Comparison of ENCODE assay signal across 8 cellular contexts in genomic region chr1:175023043-175023921, GRCh38. TPM values are rescaled to one million over a fixed set of nuclear protein-coding genes. Genes with fewer than 3 reads are reported as not detected.
DNase-seq lines count a peak whose midpoint lies in the region; ATAC-seq and TF ChIP-seq lines count a peak whose summit lies in the region.

Gene MRPS14 (minus strand): TSS chr1:175023425. CDS start chr1:175023408, 17 bp downstream.

- H3K4me3 Mint-ChIP-seq in activated T-helper 17 cell treated with anti-CD3 and anti-CD28 coated beads, Interleukin-2, amount 50 U/mL, for 72 hours = peak within 1 kb of the TSS; percentile 88
- H3K4me3 Mint-ChIP-seq in naive thymus-derived CD8-positive, alpha-beta T cell = peak within 1 kb of the TSS; percentile 87 to 98 (median 92)

- H3K27ac Mint-ChIP-seq in activated T-helper 17 cell treated with anti-CD3 and anti-CD28 coated beads, Interleukin-2, amount 50 U/mL, for 72 hours = peak within 1 kb of the TSS; percentile 91
- peak within 1 kb of the TSS; percentile 92 to 100 (median 96) for H3K27ac Mint-ChIP-seq in naive thymus-derived CD8-positive, alpha-beta T cell

- no peaks in the 10 kb centered on the region for H3K27me3 Mint-ChIP-seq in activated T-helper 17 cell treated with anti-CD3 and anti-CD28 coated beads, Interleukin-2, amount 50 U/mL, for 72 hours
- no peaks in the 10 kb centered on the region for H3K27me3 Mint-ChIP-seq in naive thymus-derived CD8-positive, alpha-beta T cell

- peak within 1 kb of the TSS; percentile 78 for H3K27ac ChIP-seq in RWPE1

- peaks cover 14% of the 10 kb centered on the region for H3K4me1 Mint-ChIP-seq in activated T-helper 17 cell treated with anti-CD3 and anti-CD28 coated beads, Interleukin-2, amount 50 U/mL, for 72 hours
- H3K4me1 Mint-ChIP-seq in naive thymus-derived CD8-positive, alpha-beta T cell = peaks cover 24 to 39% (median 32%) of the 10 kb centered on the region in 4 donors

- peak; percentile 93 for ATAC-seq in activated T-helper 17 cell treated with anti-CD3 and anti-CD28 coated beads, Interleukin-2, amount 50 U/mL, for 72 hours (replicated peaks)
- ATAC-seq in naive thymus-derived CD8-positive, alpha-beta T cell = peak; percentile 92 to 93

- H3K36me3 Mint-ChIP-seq in activated T-helper 17 cell treated with anti-CD3 and anti-CD28 coated beads, Interleukin-2, amount 50 U/mL, for 72 hours (ENCODE audit: low read depth) = peaks cover 38% of the 10 kb centered on the region
- peaks cover 0 to 17% (median 2%) of the 10 kb centered on the region in 3 donors for H3K36me3 Mint-ChIP-seq in naive thymus-derived CD8-positive, alpha-beta T cell

- H3K4me3 ChIP-seq in LNCaP clone FGC (ENCODE audit: low read depth, low read length) (peak within 1 kb of the TSS; percentile 80), fibroblast of mammary gland (ENCODE audit: control insufficient read depth, low read depth, low read length) (peak within 1 kb of the TSS; percentile 98)

- CTCF ChIA-PET in RWPE1 (lab: Yijun Ruan, JAX) = interaction anchor here (0.7 to 1.1 kb wide), 2 partner anchors 102 to 315 kb away, joined by 5 to 7 read pairs; no protein-coding TSS in a partner anchor

- POLR2A ChIA-PET in RWPE1 (lab: Yijun Ruan, JAX; ENCODE audit: low non-redundant PET) = interaction anchor here (0.7 to 1.2 kb wide), 3 partner anchors 23 to 1088 kb away, joined by 4 to 7 read pairs (median 6); no protein-coding TSS in a partner anchor
- POLR2A ChIA-PET in naive thymus-derived CD8-positive, alpha-beta T cell (lab: Charles Lee) = interaction anchor here (0.5 to 4.2 kb wide), 23 partner anchors 9 to 1546 kb away, joined by 3 to 180 read pairs (median 5); partner anchors contain the start of genes CACYBP, KLHL20, PRDX6 and RC3H1

- no peaks in the 10 kb centered on the region for H3K9me3 Mint-ChIP-seq in activated T-helper 17 cell treated with anti-CD3 and anti-CD28 coated beads, Interleukin-2, amount 50 U/mL, for 72 hours
- H3K9me3 Mint-ChIP-seq in naive thymus-derived CD8-positive, alpha-beta T cell = peaks cover 0 to 8% (median 0%) of the 10 kb centered on the region in 9 donors

- peak; percentile 97 for DNase-seq in EH (ENCODE audit: low read depth)
- DNase-seq in GOT3 (lab: John Stamatoyannopoulos, UW) = peak; percentile 98
- DNase-seq in LNCaP clone FGC (ENCODE audit: low read depth) = peak; percentile 90
- peak; percentile 98 for DNase-seq in RWPE1 (ENCODE audit: low spot score)
- DNase-seq in fibroblast of mammary gland (ENCODE audit: low read depth) = peak; percentile 99
- DNase-seq in naive thymus-derived CD8-positive, alpha-beta T cell = peak; percentile 94 to 99 (median 97)
- DNase-seq in stimulated activated naive CD4-positive, alpha-beta T cell (lab: John Stamatoyannopoulos, UW) = peak; percentile 95 to 98 (median 97)

- no peak for TF ChIP-seq CTCF in LNCaP clone FGC (IDR thresholded peaks at IDR 0.05; ENCODE audit: control insufficient read depth, extremely low read depth, insufficient read depth)
- no peak for TF ChIP-seq CTCF in RWPE1 (conservative IDR thresholded peaks at IDR 0.05; ENCODE audit: low read depth)
- no peak for TF ChIP-seq CTCF in fibroblast of mammary gland (conservative IDR thresholded peaks at IDR 0.05; ENCODE audit: control insufficient read depth, insufficient read depth, low read depth, low read length)

RNA-seq across cellular contexts. Expression of gene MRPS14, which starts in this region (rescaled TPM):
- 10 to 100 TPM; 25.0 to 31.5 TPM for total RNA-seq in activated T-helper 17 cell treated with anti-CD3 and anti-CD28 coated beads, Interleukin-2, amount 50 U/mL, for 72 hours
- total RNA-seq in naive thymus-derived CD8-positive, alpha-beta T cell = 10 to 100 TPM; 32.5 to 32.6 TPM
- polyA plus RNA-seq in naive thymus-derived CD8-positive, alpha-beta T cell = 10 to 100 TPM; 44.8 to 55.4 (median 45.7) TPM

Comparison
In these comparisons a context has a peak if more than half of its experiments do, and no peak if none do; other contexts are left out.
1. Peak in every context shown above with its lines: DNase-seq, ATAC-seq, H3K4me3 ChIP-seq and H3K27ac ChIP-seq.